Comparison of ENCODE assay signal across 1 cellular context in the genomic region with DNA sequence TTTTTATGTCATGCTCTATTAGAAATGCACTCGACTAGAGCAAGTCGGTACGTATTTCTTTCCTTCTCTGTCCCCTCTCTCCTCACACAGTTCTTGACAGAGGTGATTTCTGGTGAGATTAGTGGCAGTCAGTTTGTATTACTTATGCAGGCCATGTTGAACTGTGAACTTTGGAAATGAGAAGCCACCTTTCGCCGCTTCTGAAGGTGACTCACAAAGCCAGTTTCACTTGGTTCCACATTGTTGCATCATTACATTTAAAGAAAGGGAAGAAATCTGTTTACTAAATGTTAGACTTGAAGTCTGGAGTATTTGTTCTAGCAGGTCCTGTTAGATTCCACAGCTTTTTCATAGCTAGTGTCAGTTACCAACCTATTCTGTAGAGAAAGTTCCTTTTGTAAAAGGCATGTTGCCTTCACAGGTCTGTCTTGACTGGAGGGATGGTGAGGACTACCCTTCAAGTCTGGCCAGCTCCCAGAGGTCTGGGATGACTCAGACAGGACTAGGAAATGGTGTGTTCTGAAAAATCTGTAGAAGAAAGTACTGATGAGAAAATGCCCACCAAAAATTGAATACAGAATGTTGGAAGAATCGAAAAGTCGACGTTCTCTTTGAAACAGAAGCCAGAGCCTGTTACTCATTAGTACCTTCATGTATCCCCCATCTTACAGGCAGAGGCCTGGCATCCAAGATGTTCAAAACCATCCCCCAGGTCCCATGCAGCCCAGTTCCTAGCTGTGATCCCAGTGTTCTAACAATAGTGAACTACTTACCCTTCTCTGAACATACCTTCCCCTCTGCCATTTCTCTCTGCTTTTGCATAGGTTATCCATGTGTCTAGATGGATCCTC.
TF ChIP-seq lines count a peak whose summit lies in the region.

No MANE protein-coding gene starts in this region.

TF ChIP-seq in GM12878, 131 proteins besides CTCF, POLR2A, EP300 and RAD21 (continued from another document):
- TF ChIP-seq ZBTB4 (CRISPR knock-in tag; IDR thresholded peaks at IDR 0.05) (no peak), RCOR1 (conservative IDR thresholded peaks at IDR 0.05; ENCODE audit: low read depth, low read length) (no peak), EED (IDR thresholded peaks at IDR 0.05; ENCODE audit: low read depth) (no peak), PAX8 (IDR thresholded peaks at IDR 0.05) (no peak), ETV6 (conservative IDR thresholded peaks at IDR 0.05 in 1 of 2, IDR thresholded peaks at IDR 0.05 in 1 of 2; ENCODE audit: borderline replicate concordance in 1 of 2, low read depth in 1 of 2) (no peak), RUNX3 (IDR thresholded peaks at IDR 0.05; ENCODE audit: low read length) (0 out of 2 replicates have a peak, but pooled peaks have one; percentile 23), NR2F1 (conservative IDR thresholded peaks at IDR 0.05) (peak; percentile 65; the same call in 1 of the 2 replicates), E2F8 (IDR thresholded peaks at IDR 0.05; ENCODE audit: low read depth, partially characterized antibody) (no peak), SUZ12 (IDR thresholded peaks at IDR 0.05; ENCODE audit: unreplicated experiment) (no peak)
- TF ChIP-seq, protein P1, sequence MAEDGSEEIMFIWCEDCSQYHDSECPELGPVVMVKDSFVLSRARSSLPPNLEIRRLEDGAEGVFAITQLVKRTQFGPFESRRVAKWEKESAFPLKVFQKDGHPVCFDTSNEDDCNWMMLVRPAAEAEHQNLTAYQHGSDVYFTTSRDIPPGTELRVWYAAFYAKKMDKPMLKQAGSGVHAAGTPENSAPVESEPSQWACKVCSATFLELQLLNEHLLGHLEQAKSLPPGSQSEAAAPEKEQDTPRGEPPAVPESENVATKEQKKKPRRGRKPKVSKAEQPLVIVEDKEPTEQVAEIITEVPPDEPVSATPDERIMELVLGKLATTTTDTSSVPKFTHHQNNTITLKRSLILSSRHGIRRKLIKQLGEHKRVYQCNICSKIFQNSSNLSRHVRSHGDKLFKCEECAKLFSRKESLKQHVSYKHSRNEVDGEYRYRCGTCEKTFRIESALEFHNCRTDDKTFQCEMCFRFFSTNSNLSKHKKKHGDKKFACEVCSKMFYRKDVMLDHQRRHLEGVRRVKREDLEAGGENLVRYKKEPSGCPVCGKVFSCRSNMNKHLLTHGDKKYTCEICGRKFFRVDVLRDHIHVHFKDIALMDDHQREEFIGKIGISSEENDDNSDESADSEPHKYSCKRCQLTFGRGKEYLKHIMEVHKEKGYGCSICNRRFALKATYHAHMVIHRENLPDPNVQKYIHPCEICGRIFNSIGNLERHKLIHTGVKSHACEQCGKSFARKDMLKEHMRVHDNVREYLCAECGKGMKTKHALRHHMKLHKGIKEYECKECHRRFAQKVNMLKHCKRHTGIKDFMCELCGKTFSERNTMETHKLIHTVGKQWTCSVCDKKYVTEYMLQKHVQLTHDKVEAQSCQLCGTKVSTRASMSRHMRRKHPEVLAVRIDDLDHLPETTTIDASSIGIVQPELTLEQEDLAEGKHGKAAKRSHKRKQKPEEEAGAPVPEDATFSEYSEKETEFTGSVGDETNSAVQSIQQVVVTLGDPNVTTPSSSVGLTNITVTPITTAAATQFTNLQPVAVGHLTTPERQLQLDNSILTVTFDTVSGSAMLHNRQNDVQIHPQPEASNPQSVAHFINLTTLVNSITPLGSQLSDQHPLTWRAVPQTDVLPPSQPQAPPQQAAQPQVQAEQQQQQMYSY (CRISPR knock-in tag; IDR thresholded peaks at IDR 0.05), result no peak
